Comparison of ENCODE assay signal across 1 cellular context in the genomic region with DNA sequence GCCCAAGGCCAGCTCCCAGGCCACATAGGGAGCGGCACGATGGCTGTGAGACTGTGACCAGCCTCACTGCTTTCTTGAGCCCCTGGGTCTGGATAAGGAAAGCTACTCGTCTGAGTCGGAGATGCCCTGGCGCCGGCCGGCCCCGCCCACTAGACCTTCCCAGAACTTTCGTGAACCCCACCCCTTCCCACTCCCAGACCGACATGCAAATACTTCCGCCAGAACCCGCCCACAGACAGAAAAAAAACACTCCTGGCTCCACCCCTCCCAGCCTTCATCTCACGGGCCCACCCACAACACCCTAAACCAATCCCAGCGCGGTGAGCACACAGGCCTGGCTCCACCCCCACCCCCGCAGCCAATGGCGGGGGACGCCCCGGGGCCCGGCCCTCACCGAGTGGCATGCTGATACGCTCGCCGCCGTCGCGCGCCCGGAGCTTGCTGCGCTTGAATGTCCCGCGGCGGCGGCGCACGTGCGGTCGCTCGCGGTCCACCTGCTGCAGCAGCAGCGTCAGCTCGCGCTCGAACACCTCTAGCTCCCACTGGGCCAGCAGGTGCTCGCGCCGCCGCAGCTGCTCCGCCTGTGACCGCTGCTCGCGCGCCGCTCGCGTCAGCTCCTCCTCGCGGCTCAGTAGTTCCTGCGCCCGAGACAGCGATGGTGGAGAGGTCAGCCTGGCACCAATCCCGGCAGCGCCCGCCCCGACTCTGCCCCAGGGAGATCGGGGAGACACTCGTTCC.
A peak's percentile ranks its signal among the peaks of the same experiment; 100 is the strongest.
TF ChIP-seq lines count a peak whose summit lies in the region.

No MANE protein-coding gene starts in this region.

TF ChIP-seq in HepG2, 621 proteins besides CTCF, POLR2A, EP300 and RAD21:
- TF ChIP-seq, protein P1, sequence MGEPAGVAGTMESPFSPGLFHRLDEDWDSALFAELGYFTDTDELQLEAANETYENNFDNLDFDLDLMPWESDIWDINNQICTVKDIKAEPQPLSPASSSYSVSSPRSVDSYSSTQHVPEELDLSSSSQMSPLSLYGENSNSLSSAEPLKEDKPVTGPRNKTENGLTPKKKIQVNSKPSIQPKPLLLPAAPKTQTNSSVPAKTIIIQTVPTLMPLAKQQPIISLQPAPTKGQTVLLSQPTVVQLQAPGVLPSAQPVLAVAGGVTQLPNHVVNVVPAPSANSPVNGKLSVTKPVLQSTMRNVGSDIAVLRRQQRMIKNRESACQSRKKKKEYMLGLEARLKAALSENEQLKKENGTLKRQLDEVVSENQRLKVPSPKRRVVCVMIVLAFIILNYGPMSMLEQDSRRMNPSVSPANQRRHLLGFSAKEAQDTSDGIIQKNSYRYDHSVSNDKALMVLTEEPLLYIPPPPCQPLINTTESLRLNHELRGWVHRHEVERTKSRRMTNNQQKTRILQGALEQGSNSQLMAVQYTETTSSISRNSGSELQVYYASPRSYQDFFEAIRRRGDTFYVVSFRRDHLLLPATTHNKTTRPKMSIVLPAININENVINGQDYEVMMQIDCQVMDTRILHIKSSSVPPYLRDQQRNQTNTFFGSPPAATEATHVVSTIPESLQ (CRISPR knock-in tag; conservative IDR thresholded peaks at IDR 0.05) = no peak
- TF ChIP-seq ZBTB7B (CRISPR knock-in tag; IDR thresholded peaks at IDR 0.05) (no peak), NPAS2 (CRISPR knock-in tag; IDR thresholded peaks at IDR 0.05; ENCODE audit: borderline replicate concordance) (no peak), TARDBP (CRISPR knock-in tag; IDR thresholded peaks at IDR 0.05) (no peak), ZNF432 (CRISPR knock-in tag; IDR thresholded peaks at IDR 0.05; ENCODE audit: borderline replicate concordance) (no peak), NCOA1 (CRISPR knock-in tag; IDR thresholded peaks at IDR 0.05) (no peak), RBFOX2 (IDR thresholded peaks at IDR 0.05; ENCODE audit: low read depth, low read length) (peak; percentile 84), AGO1 (IDR thresholded peaks at IDR 0.05; ENCODE audit: low read depth, low read length, poor library complexity, severe bottlenecking) (peak; percentile 21), HOXA3 (CRISPR knock-in tag; IDR thresholded peaks at IDR 0.05) (0 out of 2 replicates have a peak, but pooled peaks have one; percentile 25), PCBP1 (IDR thresholded peaks at IDR 0.05; ENCODE audit: borderline replicate concordance, low read depth, low read length) (0 out of 2 replicates have a peak, but pooled peaks have one; percentile 50), FOXK1 (CRISPR knock-in tag; IDR thresholded peaks at IDR 0.05; ENCODE audit: borderline replicate concordance, low read depth) (no peak), ZNF24 (IDR thresholded peaks at IDR 0.05) (no peak)
- TF ChIP-seq, protein P2, sequence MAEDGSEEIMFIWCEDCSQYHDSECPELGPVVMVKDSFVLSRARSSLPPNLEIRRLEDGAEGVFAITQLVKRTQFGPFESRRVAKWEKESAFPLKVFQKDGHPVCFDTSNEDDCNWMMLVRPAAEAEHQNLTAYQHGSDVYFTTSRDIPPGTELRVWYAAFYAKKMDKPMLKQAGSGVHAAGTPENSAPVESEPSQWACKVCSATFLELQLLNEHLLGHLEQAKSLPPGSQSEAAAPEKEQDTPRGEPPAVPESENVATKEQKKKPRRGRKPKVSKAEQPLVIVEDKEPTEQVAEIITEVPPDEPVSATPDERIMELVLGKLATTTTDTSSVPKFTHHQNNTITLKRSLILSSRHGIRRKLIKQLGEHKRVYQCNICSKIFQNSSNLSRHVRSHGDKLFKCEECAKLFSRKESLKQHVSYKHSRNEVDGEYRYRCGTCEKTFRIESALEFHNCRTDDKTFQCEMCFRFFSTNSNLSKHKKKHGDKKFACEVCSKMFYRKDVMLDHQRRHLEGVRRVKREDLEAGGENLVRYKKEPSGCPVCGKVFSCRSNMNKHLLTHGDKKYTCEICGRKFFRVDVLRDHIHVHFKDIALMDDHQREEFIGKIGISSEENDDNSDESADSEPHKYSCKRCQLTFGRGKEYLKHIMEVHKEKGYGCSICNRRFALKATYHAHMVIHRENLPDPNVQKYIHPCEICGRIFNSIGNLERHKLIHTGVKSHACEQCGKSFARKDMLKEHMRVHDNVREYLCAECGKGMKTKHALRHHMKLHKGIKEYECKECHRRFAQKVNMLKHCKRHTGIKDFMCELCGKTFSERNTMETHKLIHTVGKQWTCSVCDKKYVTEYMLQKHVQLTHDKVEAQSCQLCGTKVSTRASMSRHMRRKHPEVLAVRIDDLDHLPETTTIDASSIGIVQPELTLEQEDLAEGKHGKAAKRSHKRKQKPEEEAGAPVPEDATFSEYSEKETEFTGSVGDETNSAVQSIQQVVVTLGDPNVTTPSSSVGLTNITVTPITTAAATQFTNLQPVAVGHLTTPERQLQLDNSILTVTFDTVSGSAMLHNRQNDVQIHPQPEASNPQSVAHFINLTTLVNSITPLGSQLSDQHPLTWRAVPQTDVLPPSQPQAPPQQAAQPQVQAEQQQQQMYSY (CRISPR knock-in tag; IDR thresholded peaks at IDR 0.05) = no peak
